ENCODE assay signal across 1 cellular context in the genomic region with DNA sequence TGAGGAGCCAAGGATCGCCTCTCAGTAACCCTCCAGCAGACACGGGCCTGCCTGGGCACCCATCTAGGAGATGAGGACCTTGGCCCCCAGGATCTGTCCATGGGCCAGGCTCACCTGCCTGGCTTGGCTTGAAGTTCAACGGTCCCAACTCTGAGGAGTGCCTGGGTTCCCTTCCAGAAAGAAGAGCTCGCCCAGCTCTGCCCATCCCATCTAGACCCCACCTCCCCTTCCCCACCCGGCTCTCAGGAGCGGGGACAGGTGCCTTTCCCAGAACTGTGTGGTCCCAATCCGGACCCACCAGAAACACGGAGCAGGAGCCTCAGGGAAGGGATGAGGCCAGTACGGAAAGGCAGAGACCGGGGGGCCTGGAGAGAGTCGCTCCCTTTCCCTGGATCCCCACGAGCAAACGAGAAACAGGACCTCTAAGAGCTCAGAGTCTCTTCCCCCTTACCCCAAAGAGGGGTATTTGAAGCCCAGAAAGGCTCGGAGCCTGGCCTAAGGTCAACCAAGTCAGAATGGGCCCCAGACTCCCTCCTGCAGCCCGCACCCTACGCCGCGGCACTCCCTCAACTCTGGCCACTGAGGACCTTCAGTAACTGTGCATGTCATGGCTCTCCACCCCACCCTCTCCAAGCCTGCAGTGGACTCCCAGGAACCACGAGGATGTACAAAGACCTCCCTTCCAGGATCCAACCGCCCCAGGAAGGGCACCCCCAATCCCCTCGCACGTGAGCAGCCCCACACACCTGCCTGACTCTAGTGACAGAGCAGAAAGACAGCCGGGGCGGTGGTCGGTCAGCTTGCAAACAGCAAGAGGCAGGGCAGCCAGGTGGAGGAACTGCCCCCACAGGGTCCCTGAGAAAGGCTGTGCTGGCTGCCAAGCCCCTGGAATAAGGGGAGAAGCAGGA.
TF ChIP-seq lines count a peak whose summit lies in the region.

No MANE protein-coding gene starts in this region.

TF ChIP-seq in IMR-90, 13 proteins besides CTCF, POLR2A, EP300 and RAD21:
- TF ChIP-seq RCOR1 (IDR thresholded peaks at IDR 0.05; ENCODE audit: insufficient replicate concordance, low read length) (no peak), RFX5 (IDR thresholded peaks at IDR 0.05; ENCODE audit: low read depth, low read length) (no peak), SMC3 (IDR thresholded peaks at IDR 0.05; ENCODE audit: low read depth, low read length) (no peak), BHLHE40 (IDR thresholded peaks at IDR 0.05; ENCODE audit: low read depth, low read length) (no peak), FOS (IDR thresholded peaks at IDR 0.05; ENCODE audit: low read depth, low read length) (no peak), CHD1 (IDR thresholded peaks at IDR 0.05; ENCODE audit: low read depth, low read length) (no peak), MAZ (IDR thresholded peaks at IDR 0.05; ENCODE audit: borderline replicate concordance, low read depth, low read length) (no peak), NFE2L2 (IDR thresholded peaks at IDR 0.05; ENCODE audit: low read depth, low read length) (no peak), MAFK (IDR thresholded peaks at IDR 0.05; ENCODE audit: low read depth, low read length) (no peak), MXI1 (IDR thresholded peaks at IDR 0.05; ENCODE audit: borderline replicate concordance, low read depth, low read length) (no peak), CEBPB (IDR thresholded peaks at IDR 0.05; ENCODE audit: low read depth, low read length) (no peak)
- TF ChIP-seq, protein P1, sequence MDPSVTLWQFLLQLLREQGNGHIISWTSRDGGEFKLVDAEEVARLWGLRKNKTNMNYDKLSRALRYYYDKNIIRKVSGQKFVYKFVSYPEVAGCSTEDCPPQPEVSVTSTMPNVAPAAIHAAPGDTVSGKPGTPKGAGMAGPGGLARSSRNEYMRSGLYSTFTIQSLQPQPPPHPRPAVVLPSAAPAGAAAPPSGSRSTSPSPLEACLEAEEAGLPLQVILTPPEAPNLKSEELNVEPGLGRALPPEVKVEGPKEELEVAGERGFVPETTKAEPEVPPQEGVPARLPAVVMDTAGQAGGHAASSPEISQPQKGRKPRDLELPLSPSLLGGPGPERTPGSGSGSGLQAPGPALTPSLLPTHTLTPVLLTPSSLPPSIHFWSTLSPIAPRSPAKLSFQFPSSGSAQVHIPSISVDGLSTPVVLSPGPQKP (IDR thresholded peaks at IDR 0.05; ENCODE audit: borderline replicate concordance, low read depth, low read length): no peak
- TF ChIP-seq, protein P2, sequence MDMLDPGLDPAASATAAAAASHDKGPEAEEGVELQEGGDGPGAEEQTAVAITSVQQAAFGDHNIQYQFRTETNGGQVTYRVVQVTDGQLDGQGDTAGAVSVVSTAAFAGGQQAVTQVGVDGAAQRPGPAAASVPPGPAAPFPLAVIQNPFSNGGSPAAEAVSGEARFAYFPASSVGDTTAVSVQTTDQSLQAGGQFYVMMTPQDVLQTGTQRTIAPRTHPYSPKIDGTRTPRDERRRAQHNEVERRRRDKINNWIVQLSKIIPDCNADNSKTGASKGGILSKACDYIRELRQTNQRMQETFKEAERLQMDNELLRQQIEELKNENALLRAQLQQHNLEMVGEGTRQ (IDR thresholded peaks at IDR 0.05; ENCODE audit: low read depth, low read length): no peak
